ENCODE assay signal across 1 cellular context in the genomic region with DNA sequence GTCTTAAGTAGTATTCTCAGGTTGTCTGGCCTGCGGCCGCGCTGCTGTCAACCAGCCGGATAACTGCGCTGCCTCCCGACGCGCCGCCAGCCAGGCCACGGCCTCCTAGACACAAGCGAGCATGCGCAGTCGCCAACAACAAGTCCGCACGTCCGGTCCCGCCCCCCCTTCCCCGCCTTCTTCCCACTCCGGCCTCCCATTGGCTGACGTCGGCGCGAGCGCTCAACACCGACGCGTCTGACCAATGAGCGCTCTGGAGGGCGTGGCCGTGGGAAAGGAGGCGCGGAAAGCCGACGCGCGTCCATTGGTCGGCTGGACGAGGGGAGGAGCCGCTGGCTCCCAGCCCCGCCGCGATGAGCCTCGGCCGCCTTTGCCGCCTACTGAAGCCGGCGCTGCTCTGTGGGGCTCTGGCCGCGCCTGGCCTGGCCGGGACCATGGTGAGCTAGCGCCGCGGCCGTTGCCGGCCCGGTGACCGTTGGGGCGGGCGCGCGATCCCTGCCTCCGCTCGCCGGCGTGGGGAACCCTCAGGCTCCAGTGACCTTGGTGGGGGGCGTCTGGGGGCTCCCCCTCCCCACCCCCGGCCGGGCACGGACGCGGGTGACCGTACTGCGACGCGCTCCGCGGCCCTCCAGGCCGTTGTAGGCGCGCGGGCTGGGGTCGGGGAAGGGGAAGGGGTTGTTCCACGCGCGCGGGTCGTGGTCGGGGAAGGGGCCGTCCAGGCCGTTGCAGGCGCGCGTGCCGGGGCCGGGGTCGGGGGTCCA.
TF ChIP-seq lines count a peak whose summit lies in the region.

A gene with protein sequence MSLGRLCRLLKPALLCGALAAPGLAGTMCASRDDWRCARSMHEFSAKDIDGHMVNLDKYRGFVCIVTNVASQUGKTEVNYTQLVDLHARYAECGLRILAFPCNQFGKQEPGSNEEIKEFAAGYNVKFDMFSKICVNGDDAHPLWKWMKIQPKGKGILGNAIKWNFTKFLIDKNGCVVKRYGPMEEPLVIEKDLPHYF (plus strand): TSS at position 304 of the 761 bp plus-strand sequence. CDS start 50 bp downstream, at position 354.

TF ChIP-seq in K562, 482 proteins besides CTCF, POLR2A, EP300 and RAD21 (continued from another document and continues in another):
- TF ChIP-seq ZNF121 (CRISPR knock-in tag; conservative IDR thresholded peaks at IDR 0.05) = no peak
- no peak for TF ChIP-seq TBL1XR1 (IDR thresholded peaks at IDR 0.05; ENCODE audit: low read length in 2 of 2)
- TF ChIP-seq SOX6 (IDR thresholded peaks at IDR 0.05) = no peak
- peak; percentile 96 for TF ChIP-seq TBP (optimal IDR thresholded peaks at IDR 0.05; ENCODE audit: low read depth, low read length)
- TF ChIP-seq, protein P1, sequence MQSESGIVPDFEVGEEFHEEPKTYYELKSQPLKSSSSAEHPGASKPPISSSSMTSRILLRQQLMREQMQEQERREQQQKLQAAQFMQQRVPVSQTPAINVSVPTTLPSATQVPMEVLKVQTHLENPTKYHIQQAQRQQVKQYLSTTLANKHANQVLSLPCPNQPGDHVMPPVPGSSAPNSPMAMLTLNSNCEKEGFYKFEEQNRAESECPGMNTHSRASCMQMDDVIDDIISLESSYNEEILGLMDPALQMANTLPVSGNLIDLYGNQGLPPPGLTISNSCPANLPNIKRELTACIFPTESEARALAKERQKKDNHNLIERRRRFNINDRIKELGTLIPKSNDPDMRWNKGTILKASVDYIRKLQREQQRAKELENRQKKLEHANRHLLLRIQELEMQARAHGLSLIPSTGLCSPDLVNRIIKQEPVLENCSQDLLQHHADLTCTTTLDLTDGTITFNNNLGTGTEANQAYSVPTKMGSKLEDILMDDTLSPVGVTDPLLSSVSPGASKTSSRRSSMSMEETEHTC (IDR thresholded peaks at IDR 0.05) = no peak
- no peak for TF ChIP-seq SMARCE1 (IDR thresholded peaks at IDR 0.05)
- TF ChIP-seq ARID1B (IDR thresholded peaks at IDR 0.05) = no peak
- TF ChIP-seq, protein P2, sequence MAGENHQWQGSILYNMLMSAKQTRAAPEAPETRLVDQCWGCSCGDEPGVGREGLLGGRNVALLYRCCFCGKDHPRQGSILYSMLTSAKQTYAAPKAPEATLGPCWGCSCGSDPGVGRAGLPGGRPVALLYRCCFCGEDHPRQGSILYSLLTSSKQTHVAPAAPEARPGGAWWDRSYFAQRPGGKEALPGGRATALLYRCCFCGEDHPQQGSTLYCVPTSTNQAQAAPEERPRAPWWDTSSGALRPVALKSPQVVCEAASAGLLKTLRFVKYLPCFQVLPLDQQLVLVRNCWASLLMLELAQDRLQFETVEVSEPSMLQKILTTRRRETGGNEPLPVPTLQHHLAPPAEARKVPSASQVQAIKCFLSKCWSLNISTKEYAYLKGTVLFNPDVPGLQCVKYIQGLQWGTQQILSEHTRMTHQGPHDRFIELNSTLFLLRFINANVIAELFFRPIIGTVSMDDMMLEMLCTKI (IDR thresholded peaks at IDR 0.05; ENCODE audit: partially characterized antibody) = no peak
- TF ChIP-seq, protein P3, sequence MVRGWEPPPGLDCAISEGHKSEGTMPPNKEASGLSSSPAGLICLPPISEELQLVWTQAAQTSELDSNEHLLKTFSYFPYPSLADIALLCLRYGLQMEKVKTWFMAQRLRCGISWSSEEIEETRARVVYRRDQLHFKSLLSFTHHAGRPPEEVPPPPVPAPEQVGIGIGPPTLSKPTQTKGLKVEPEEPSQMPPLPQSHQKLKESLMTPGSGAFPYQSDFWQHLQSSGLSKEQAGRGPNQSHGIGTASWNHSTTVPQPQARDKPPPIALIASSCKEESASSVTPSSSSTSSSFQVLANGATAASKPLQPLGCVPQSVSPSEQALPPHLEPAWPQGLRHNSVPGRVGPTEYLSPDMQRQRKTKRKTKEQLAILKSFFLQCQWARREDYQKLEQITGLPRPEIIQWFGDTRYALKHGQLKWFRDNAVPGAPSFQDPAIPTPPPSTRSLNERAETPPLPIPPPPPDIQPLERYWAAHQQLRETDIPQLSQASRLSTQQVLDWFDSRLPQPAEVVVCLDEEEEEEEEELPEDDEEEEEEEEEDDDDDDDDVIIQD (CRISPR knock-in tag; IDR thresholded peaks at IDR 0.05) = no peak
- TF ChIP-seq JUN (IDR thresholded peaks at IDR 0.05; ENCODE audit: borderline replicate concordance, low read depth, low read length) = no peak
- TF ChIP-seq JUN (CRISPR knock-in tag; IDR thresholded peaks at IDR 0.05; ENCODE audit: borderline replicate concordance) = peak; percentile 61; the same call in 1 of the 2 replicates
- 0 out of 2 replicates have a peak, but pooled peaks have one; percentile 35 for TF ChIP-seq ZBTB17 (CRISPR knock-in tag; IDR thresholded peaks at IDR 0.05)
- no peak for TF ChIP-seq RAD51 (IDR thresholded peaks at IDR 0.05; ENCODE audit: borderline replicate concordance, low read depth)
- TF ChIP-seq CBFA2T2 (conservative IDR thresholded peaks at IDR 0.05) = no peak
- TF ChIP-seq JUNB (CRISPR knock-in tag; conservative IDR thresholded peaks at IDR 0.05) = no peak
- TF ChIP-seq, protein P4, sequence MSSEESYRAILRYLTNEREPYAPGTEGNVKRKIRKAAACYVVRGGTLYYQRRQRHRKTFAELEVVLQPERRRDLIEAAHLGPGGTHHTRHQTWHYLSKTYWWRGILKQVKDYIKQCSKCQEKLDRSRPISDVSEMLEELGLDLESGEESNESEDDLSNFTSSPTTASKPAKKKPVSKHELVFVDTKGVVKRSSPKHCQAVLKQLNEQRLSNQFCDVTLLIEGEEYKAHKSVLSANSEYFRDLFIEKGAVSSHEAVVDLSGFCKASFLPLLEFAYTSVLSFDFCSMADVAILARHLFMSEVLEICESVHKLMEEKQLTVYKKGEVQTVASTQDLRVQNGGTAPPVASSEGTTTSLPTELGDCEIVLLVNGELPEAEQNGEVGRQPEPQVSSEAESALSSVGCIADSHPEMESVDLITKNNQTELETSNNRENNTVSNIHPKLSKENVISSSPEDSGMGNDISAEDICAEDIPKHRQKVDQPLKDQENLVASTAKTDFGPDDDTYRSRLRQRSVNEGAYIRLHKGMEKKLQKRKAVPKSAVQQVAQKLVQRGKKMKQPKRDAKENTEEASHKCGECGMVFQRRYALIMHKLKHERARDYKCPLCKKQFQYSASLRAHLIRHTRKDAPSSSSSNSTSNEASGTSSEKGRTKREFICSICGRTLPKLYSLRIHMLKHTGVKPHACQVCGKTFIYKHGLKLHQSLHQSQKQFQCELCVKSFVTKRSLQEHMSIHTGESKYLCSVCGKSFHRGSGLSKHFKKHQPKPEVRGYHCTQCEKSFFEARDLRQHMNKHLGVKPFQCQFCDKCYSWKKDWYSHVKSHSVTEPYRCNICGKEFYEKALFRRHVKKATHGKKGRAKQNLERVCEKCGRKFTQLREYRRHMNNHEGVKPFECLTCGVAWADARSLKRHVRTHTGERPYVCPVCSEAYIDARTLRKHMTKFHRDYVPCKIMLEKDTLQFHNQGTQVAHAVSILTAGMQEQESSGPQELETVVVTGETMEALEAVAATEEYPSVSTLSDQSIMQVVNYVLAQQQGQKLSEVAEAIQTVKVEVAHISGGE (CRISPR knock-in tag; IDR thresholded peaks at IDR 0.05) = no peak
- no peak for TF ChIP-seq CREBBP (IDR thresholded peaks at IDR 0.05; ENCODE audit: low read depth, low read length)
- no peak for TF ChIP-seq GTF2A2 (tag; IDR thresholded peaks at IDR 0.05)
- TF ChIP-seq KAT2B (IDR thresholded peaks at IDR 0.05; ENCODE audit: low read depth, low read length) = no peak
- TF ChIP-seq HIVEP1 (CRISPR knock-in tag; IDR thresholded peaks at IDR 0.05) = no peak
- no peak for TF ChIP-seq DPF2 (IDR thresholded peaks at IDR 0.05)
- TF ChIP-seq ZNF431 (CRISPR knock-in tag; IDR thresholded peaks at IDR 0.05) = no peak
- no peak for TF ChIP-seq ZNF780A (CRISPR knock-in tag; IDR thresholded peaks at IDR 0.05)
- TF ChIP-seq, protein P5, sequence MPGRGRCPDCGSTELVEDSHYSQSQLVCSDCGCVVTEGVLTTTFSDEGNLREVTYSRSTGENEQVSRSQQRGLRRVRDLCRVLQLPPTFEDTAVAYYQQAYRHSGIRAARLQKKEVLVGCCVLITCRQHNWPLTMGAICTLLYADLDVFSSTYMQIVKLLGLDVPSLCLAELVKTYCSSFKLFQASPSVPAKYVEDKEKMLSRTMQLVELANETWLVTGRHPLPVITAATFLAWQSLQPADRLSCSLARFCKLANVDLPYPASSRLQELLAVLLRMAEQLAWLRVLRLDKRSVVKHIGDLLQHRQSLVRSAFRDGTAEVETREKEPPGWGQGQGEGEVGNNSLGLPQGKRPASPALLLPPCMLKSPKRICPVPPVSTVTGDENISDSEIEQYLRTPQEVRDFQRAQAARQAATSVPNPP (IDR thresholded peaks at IDR 0.05; ENCODE audit: borderline replicate concordance, insufficient read depth, insufficient read length) = no peak
- no peak for TF ChIP-seq SPI1 (IDR thresholded peaks at IDR 0.05; ENCODE audit: borderline replicate concordance, low read depth, low read length)
- no peak for TF ChIP-seq HMG20A (CRISPR knock-in tag; conservative IDR thresholded peaks at IDR 0.05)
- no peak for TF ChIP-seq MAFK (IDR thresholded peaks at IDR 0.05; ENCODE audit: low read length)
- TF ChIP-seq, protein P6, sequence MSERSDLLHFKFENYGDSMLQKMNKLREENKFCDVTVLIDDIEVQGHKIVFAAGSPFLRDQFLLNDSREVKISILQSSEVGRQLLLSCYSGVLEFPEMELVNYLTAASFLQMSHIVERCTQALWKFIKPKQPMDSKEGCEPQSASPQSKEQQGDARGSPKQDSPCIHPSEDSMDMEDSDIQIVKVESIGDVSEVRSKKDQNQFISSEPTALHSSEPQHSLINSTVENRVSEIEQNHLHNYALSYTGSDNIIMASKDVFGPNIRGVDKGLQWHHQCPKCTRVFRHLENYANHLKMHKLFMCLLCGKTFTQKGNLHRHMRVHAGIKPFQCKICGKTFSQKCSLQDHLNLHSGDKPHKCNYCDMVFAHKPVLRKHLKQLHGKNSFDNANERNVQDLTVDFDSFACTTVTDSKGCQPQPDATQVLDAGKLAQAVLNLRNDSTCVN (CRISPR knock-in tag; IDR thresholded peaks at IDR 0.05) = no peak
- TF ChIP-seq NR4A1 (CRISPR knock-in tag; IDR thresholded peaks at IDR 0.05) = no peak
- TF ChIP-seq NR4A1 (tag; IDR thresholded peaks at IDR 0.05) = no peak
- no peak for TF ChIP-seq MTA2 (IDR thresholded peaks at IDR 0.05; ENCODE audit: low read depth)
- TF ChIP-seq CCNT2 (IDR thresholded peaks at IDR 0.05; ENCODE audit: borderline replicate concordance, extremely low read depth, insufficient read length, low read depth, low read length) = peak; percentile 72
- TF ChIP-seq, protein P7, sequence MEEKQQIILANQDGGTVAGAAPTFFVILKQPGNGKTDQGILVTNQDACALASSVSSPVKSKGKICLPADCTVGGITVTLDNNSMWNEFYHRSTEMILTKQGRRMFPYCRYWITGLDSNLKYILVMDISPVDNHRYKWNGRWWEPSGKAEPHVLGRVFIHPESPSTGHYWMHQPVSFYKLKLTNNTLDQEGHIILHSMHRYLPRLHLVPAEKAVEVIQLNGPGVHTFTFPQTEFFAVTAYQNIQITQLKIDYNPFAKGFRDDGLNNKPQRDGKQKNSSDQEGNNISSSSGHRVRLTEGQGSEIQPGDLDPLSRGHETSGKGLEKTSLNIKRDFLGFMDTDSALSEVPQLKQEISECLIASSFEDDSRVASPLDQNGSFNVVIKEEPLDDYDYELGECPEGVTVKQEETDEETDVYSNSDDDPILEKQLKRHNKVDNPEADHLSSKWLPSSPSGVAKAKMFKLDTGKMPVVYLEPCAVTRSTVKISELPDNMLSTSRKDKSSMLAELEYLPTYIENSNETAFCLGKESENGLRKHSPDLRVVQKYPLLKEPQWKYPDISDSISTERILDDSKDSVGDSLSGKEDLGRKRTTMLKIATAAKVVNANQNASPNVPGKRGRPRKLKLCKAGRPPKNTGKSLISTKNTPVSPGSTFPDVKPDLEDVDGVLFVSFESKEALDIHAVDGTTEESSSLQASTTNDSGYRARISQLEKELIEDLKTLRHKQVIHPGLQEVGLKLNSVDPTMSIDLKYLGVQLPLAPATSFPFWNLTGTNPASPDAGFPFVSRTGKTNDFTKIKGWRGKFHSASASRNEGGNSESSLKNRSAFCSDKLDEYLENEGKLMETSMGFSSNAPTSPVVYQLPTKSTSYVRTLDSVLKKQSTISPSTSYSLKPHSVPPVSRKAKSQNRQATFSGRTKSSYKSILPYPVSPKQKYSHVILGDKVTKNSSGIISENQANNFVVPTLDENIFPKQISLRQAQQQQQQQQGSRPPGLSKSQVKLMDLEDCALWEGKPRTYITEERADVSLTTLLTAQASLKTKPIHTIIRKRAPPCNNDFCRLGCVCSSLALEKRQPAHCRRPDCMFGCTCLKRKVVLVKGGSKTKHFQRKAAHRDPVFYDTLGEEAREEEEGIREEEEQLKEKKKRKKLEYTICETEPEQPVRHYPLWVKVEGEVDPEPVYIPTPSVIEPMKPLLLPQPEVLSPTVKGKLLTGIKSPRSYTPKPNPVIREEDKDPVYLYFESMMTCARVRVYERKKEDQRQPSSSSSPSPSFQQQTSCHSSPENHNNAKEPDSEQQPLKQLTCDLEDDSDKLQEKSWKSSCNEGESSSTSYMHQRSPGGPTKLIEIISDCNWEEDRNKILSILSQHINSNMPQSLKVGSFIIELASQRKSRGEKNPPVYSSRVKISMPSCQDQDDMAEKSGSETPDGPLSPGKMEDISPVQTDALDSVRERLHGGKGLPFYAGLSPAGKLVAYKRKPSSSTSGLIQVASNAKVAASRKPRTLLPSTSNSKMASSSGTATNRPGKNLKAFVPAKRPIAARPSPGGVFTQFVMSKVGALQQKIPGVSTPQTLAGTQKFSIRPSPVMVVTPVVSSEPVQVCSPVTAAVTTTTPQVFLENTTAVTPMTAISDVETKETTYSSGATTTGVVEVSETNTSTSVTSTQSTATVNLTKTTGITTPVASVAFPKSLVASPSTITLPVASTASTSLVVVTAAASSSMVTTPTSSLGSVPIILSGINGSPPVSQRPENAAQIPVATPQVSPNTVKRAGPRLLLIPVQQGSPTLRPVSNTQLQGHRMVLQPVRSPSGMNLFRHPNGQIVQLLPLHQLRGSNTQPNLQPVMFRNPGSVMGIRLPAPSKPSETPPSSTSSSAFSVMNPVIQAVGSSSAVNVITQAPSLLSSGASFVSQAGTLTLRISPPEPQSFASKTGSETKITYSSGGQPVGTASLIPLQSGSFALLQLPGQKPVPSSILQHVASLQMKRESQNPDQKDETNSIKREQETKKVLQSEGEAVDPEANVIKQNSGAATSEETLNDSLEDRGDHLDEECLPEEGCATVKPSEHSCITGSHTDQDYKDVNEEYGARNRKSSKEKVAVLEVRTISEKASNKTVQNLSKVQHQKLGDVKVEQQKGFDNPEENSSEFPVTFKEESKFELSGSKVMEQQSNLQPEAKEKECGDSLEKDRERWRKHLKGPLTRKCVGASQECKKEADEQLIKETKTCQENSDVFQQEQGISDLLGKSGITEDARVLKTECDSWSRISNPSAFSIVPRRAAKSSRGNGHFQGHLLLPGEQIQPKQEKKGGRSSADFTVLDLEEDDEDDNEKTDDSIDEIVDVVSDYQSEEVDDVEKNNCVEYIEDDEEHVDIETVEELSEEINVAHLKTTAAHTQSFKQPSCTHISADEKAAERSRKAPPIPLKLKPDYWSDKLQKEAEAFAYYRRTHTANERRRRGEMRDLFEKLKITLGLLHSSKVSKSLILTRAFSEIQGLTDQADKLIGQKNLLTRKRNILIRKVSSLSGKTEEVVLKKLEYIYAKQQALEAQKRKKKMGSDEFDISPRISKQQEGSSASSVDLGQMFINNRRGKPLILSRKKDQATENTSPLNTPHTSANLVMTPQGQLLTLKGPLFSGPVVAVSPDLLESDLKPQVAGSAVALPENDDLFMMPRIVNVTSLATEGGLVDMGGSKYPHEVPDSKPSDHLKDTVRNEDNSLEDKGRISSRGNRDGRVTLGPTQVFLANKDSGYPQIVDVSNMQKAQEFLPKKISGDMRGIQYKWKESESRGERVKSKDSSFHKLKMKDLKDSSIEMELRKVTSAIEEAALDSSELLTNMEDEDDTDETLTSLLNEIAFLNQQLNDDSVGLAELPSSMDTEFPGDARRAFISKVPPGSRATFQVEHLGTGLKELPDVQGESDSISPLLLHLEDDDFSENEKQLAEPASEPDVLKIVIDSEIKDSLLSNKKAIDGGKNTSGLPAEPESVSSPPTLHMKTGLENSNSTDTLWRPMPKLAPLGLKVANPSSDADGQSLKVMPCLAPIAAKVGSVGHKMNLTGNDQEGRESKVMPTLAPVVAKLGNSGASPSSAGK (IDR thresholded peaks at IDR 0.05) = no peak
- TF ChIP-seq SIX5 (IDR thresholded peaks at IDR 0.05; ENCODE audit: borderline replicate concordance in 1 of 2, insufficient read depth in 1 of 2, low read depth in 1 of 2, low read length in 2 of 2) = no peak
- TF ChIP-seq PYGO2 (tag; IDR thresholded peaks at IDR 0.05) = no peak
